Comparison of ENCODE assay signal across 24 cellular contexts in the genomic region with DNA sequence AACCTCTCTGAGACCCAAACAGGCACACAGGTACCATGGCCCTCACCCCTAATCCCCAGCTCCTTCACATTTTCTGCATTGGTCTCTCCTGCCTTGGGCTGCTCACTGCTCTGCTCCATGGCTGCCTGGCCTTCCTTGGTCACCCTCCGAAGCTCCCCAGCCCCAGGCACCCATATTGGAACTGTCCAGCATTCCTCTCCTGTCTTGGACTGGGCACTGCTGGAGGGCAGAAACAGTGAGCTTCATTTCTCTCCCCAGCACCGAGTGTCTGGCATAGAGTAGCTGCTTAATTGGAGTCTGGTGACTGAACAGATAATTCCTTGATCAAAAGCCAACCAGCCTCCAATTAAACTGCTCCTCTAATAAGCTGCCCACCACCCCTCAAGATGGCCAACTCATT. TPM values are rescaled to one million over a fixed set of nuclear protein-coding genes. Genes with fewer than 3 reads are reported as not detected.
DNase-seq lines count a peak whose midpoint lies in the region; ATAC-seq, FAIRE-seq and TF ChIP-seq lines count a peak whose summit lies in the region.
"Had no signal": no experiment of that assay in that cellular context is flagged by ENCODE, and none has a peak within 500 bp of the region (broad histone marks: within the 10 kb centered on the region; RNA-seq: fewer than 3 reads in every experiment).

No MANE protein-coding gene starts in this region.

- H3K36me3 ChIP-seq in HCT116 (ENCODE audit: control insufficient read depth in 1 of 2, insufficient read depth in 2 of 2, low read length in 2 of 2) (no peaks in the 10 kb centered on the region), H1 (ENCODE audit: control insufficient read depth in 2 of 4, insufficient read depth in 4 of 4, low read length in 3 of 4) (peaks cover 0 to 3% (median 0%) of the 10 kb centered on the region in 4 experiments; a peak in 1 of 8 replicates), trophoblast cell (ENCODE audit: control insufficient read depth in 1 of 2, insufficient read depth in 2 of 2, low read length in 2 of 2) (no peaks in the 10 kb centered on the region)
- H3K36me3 ChIP-seq: BLaER1 treated with 17β-estradiol and CSF1 and Interleukin-3, amounts not matched to agents 10 nM and 100 nM had no signal

- H3K23me2 ChIP-seq in H1 (ENCODE audit: low read depth, low read length), result no peaks in the 10 kb centered on the region

- H2BK12ac ChIP-seq in H1 (ENCODE audit: low read depth, low read length), result no peak overlapping the region
- H2BK12ac ChIP-seq in trophoblast cell (ENCODE audit: low read length), result no peak overlapping the region

- TF ChIP-seq CTCF in HCT116 (IDR thresholded peaks at IDR 0.05 in 2 of 3, conservative IDR thresholded peaks at IDR 0.05 in 1 of 3; ENCODE audit: borderline replicate concordance in 1 of 3, insufficient read depth in 1 of 3, low read depth in 2 of 3, low read length in 2 of 3) (no peak), H1 (IDR thresholded peaks at IDR 0.05; ENCODE audit: control extremely low read depth in 1 of 3, insufficient read depth in 1 of 3, low read depth in 1 of 3, low read length in 3 of 3) (no peak)

- TF ChIP-seq POLR2A in HCT116 (IDR thresholded peaks at IDR 0.05; ENCODE audit: borderline replicate concordance, extremely low read depth, insufficient read depth, insufficient read length), result no peak
- TF ChIP-seq POLR2A in H1 (IDR thresholded peaks at IDR 0.05; ENCODE audit: control extremely low read depth in 1 of 2, low read depth in 2 of 2, low read length in 2 of 2), result no peak

- no peak overlapping the region for H4K12ac ChIP-seq in trophoblast cell (ENCODE audit: low read depth, low read length)

- DNase-seq in EH (ENCODE audit: low read depth) (peak; percentile 2), HCT116 (ENCODE audit: low read depth, low spot score) (no peak), H1 (ENCODE audit: low read depth in 1 of 2, low spot score in 2 of 2) (no peak), trophoblast cell (no peak), kidney glomerular epithelial cell (lab: John Stamatoyannopoulos, UW) (no peak), glomerular visceral epithelial cell (ENCODE audit: extremely low spot score) (no peak)
- DNase-seq: ACHN; Caco-2; CD4-positive, alpha-beta memory T cell; GF-D8; GOT3; KBM-7; MM.1S; NCI-H1048; NCI-H1417 treated with DMSO at 0.1 percent for 48 hours; NCI-H2029; NCI-H2227 treated with DMSO at 0.1 percent for 48 hours; NCI-H510A; NCI-H748 treated with DMSO at 0.1 percent for 48 hours; Peyer's patch had no signal

- H3K18ac ChIP-seq in H1 (ENCODE audit: extremely low read depth, low read length) (no peak overlapping the region), trophoblast cell (ENCODE audit: low read length) (no peak overlapping the region)

- no peak overlapping the region for H3K56ac ChIP-seq in H1 (replicated peaks; ENCODE audit: insufficient read length, low read depth, low read length)

- H3K4me1 ChIP-seq in HCT116 (ENCODE audit: control insufficient read depth in 1 of 2, insufficient read depth in 2 of 2, low read length in 2 of 2) (peaks cover 12 to 23% of the 10 kb centered on the region in 2 experiments), H1 (replicated peaks in 1 of 4; ENCODE audit: control insufficient read depth in 3 of 4, insufficient read depth in 4 of 4, low read length in 3 of 4) (no peaks in the 10 kb centered on the region; a peak in 1 of 7 replicates), trophoblast cell (ENCODE audit: control insufficient read depth in 1 of 2, insufficient read depth in 2 of 2, low read length in 2 of 2) (peaks cover 6 to 8% of the 10 kb centered on the region in 2 experiments)
- H3K4me1 ChIP-seq: BLaER1 treated with 17β-estradiol and CSF1 and Interleukin-3, amounts not matched to agents 10 nM and 100 nM had no signal

- H3K4me2 ChIP-seq in HCT116 (ENCODE audit: low read length) (no peak overlapping the region), H1 (ENCODE audit: insufficient read depth in 1 of 2, low read depth in 2 of 2, low read length in 2 of 2) (no peak overlapping the region), trophoblast cell (ENCODE audit: low read length) (no peak overlapping the region)
- H3K4me2 ChIP-seq: BLaER1 treated with 17β-estradiol and CSF1 and Interleukin-3, amounts not matched to agents 10 nM and 100 nM had no signal

- no peak overlapping the region for H2BK15ac ChIP-seq in H1 (ENCODE audit: low read length)

- no peak for TF ChIP-seq EP300 in H1 (IDR thresholded peaks at IDR 0.05; ENCODE audit: borderline replicate concordance in 1 of 2, low read depth in 2 of 2, low read length in 2 of 2)

- H3K9me2 ChIP-seq in HCT116 (ENCODE audit: insufficient read depth), result no peaks in the 10 kb centered on the region

- 0 out of 2 replicates have a peak overlapping the region, but pooled peaks have one; percentile 60 for H2BK5ac ChIP-seq in H1 (ENCODE audit: low read depth, low read length)
- H2BK5ac ChIP-seq in trophoblast cell (ENCODE audit: low read depth, low read length, poor library complexity), result no peak overlapping the region

- no peak for FAIRE-seq in H1 (lab: Jason Lieb, UNC)
- FAIRE-seq: HepG2 had no signal

- H3K27ac ChIP-seq in HCT116 (ENCODE audit: low read depth, low read length) (no peak overlapping the region), H1 (ENCODE audit: low read depth, low read length) (no peak overlapping the region), trophoblast cell (ENCODE audit: low read depth, low read length) (no peak overlapping the region)
- H3K27ac ChIP-seq: BLaER1 treated with 17β-estradiol and CSF1 and Interleukin-3, amounts not matched to agents 10 nM and 100 nM; HL-60; Peyer's patch had no signal

- TF ChIP-seq RAD21 in HCT116 (IDR thresholded peaks at IDR 0.05; ENCODE audit: low read depth), result no peak
- TF ChIP-seq RAD21 in H1 (IDR thresholded peaks at IDR 0.05 in 1 of 2, conservative IDR thresholded peaks at IDR 0.05 in 1 of 2; ENCODE audit: low read depth in 2 of 2, low read length in 2 of 2), result no peak

- H2AK5ac ChIP-seq in H1 (ENCODE audit: low read depth, low read length) (no peak overlapping the region), trophoblast cell (ENCODE audit: low read length) (no peak overlapping the region)

- H3K4ac ChIP-seq in H1 (replicated peaks; ENCODE audit: insufficient read length, low read depth, low read length) (no peak overlapping the region), trophoblast cell (ENCODE audit: low read depth, low read length) (no peak overlapping the region)

- H3K23ac ChIP-seq in H1 (ENCODE audit: insufficient read length), result no peak overlapping the region
- H3K23ac ChIP-seq in trophoblast cell (ENCODE audit: low read length), result no peak overlapping the region

- no peak overlapping the region for H2BK20ac ChIP-seq in H1 (ENCODE audit: low read length)

- H4K91ac ChIP-seq in H1 (replicated peaks; ENCODE audit: insufficient read length, low read length) (no peak overlapping the region), trophoblast cell (ENCODE audit: low read depth, low read length) (no peak overlapping the region)

- no peak for ATAC-seq in HCT116
- ATAC-seq in HG03378 (IDR thresholded peaks at IDR 0.05; ENCODE audit: unreplicated experiment), result no peak
- ATAC-seq: HepG2 had no signal

- H4K20me1 ChIP-seq in HCT116 (ENCODE audit: insufficient read depth), result no peaks in the 10 kb centered on the region
- peaks cover 6 to 19% of the 10 kb centered on the region in 2 experiments for H4K20me1 ChIP-seq in H1 (replicated peaks in 1 of 2; ENCODE audit: control insufficient read depth in 1 of 2, insufficient read depth in 2 of 2, low read length in 2 of 2)
- H4K20me1 ChIP-seq: BLaER1 treated with 17β-estradiol and CSF1 and Interleukin-3, amounts not matched to agents 10 nM and 100 nM had no signal

- no peaks in the 10 kb centered on the region for H3K27me3 ChIP-seq in HCT116 (ENCODE audit: insufficient read depth, low read length)
- H3K27me3 ChIP-seq in H1 (replicated peaks in 1 of 4; ENCODE audit: control insufficient read depth in 3 of 4, extremely low read depth in 1 of 4, insufficient read depth in 3 of 4, low read length in 3 of 4), result no peaks in the 10 kb centered on the region
- no peaks in the 10 kb centered on the region for H3K27me3 ChIP-seq in trophoblast cell (ENCODE audit: insufficient read depth, low read length)
- H3K27me3 ChIP-seq: BLaER1 treated with 17β-estradiol and CSF1 and Interleukin-3, amounts not matched to agents 10 nM and 100 nM; Peyer's patch had no signal

- H3K9ac ChIP-seq in HCT116 (ENCODE audit: low read length), result no peak overlapping the region
- no peak overlapping the region for H3K9ac ChIP-seq in H1 (replicated peaks in 1 of 4; ENCODE audit: extremely low read depth in 1 of 4, low read depth in 3 of 4, low read length in 3 of 4)
- H3K9ac ChIP-seq in trophoblast cell (ENCODE audit: low read length), result no peak overlapping the region
- H3K9ac ChIP-seq: BLaER1 treated with 17β-estradiol and CSF1 and Interleukin-3, amounts not matched to agents 10 nM and 100 nM had no signal

- POLR2A ChIA-PET in HCT116 (lab: Charles Lee) (no interaction called here), H1 (lab: Charles Lee; ENCODE audit: partially characterized antibody) (interaction anchor here (0.7 to 2.0 kb wide), 10 partner anchors 9 to 212 kb away, joined by 3 to 9 read pairs (median 4); a partner anchor contains a TSS)

- RAD21 ChIA-PET in HCT116 (lab: Charles Lee; ENCODE audit: low non-redundant PET in 1 of 2, low total read pairs in 2 of 2, uncharacterized antibody in 2 of 2, unreplicated experiment in 2 of 2), result no interaction called here

- H2BK120ac ChIP-seq in H1 (replicated peaks; ENCODE audit: low read depth, low read length) (no peak overlapping the region), trophoblast cell (ENCODE audit: insufficient read depth, low read length, poor library complexity) (no peak overlapping the region)

- H4K8ac ChIP-seq in H1 (ENCODE audit: extremely low read depth, insufficient read depth, low read length), result no peak overlapping the region
- H4K8ac ChIP-seq in trophoblast cell (ENCODE audit: low read depth, low read length), result no peak overlapping the region

- H3K9me3 ChIP-seq in HCT116 (ENCODE audit: control insufficient read depth in 1 of 2, insufficient read depth in 1 of 2, low read depth in 1 of 2, low read length in 2 of 2) (no peaks in the 10 kb centered on the region), H1 (ENCODE audit: insufficient read depth in 2 of 2, low read depth in 1 of 2, low read length in 1 of 2) (no peaks in the 10 kb centered on the region), trophoblast cell (ENCODE audit: insufficient read depth, low read depth, low read length) (no peaks in the 10 kb centered on the region)
- H3K9me3 ChIP-seq: Caco-2, Peyer's patch had no signal

- 92% methylated on average over 2 of the region's 2 CpGs; no CpG with 5 or more reads in 1 of the 2 experiments for WGBS in H1 (ENCODE audit: extremely low coverage in 1 of 2, insufficient coverage in 1 of 2, insufficient read length in 1 of 2, insufficient replicate concordance in 2 of 2, low coverage in 1 of 2, low lambda C conversion rate in 2 of 2, missing lambda C conversion rate in 1 of 2), 2 experiments
- WGBS in trophoblast cell (ENCODE audit: extremely low coverage, insufficient coverage, insufficient read length), result no CpG with 5 or more reads among the region's 2 CpGs

- CTCF ChIA-PET in HCT116 (lab: Charles Lee) (interaction anchor here (1.2 kb wide), 1 partner anchor 14 kb away, joined by 3 read pairs; no protein-coding TSS in a partner anchor), H1 (lab: Charles Lee; ENCODE audit: partially characterized antibody) (interaction anchor here (1.0 to 4.7 kb wide), 5 partner anchors 9 to 18 kb away, joined by 3 to 34 read pairs (median 4); a partner anchor contains a TSS)

- no peak overlapping the region for H3K14ac ChIP-seq in H1 (ENCODE audit: insufficient read length)
- no peak overlapping the region for H3K14ac ChIP-seq in trophoblast cell (ENCODE audit: low read length)

- no peak overlapping the region for H2AFZ ChIP-seq in HCT116 (ENCODE audit: low read depth, low read length, poor library complexity, severe bottlenecking)
- no peak overlapping the region for H2AFZ ChIP-seq in H1 (ENCODE audit: low read length)
- no peak overlapping the region for H2AFZ ChIP-seq in trophoblast cell (ENCODE audit: insufficient read depth, low read length, poor library complexity)

- intact Hi-C loops in HCT116 (cut with micrococcal nuclease), result no loop called here

- no peaks in the 10 kb centered on the region for H3K79me2 ChIP-seq in HCT116 (ENCODE audit: insufficient read depth, low read length)
- H3K79me2 ChIP-seq in H1 (ENCODE audit: control insufficient read depth in 1 of 2, insufficient read depth in 2 of 2, low read length in 2 of 2), result peaks cover 3 to 35% of the 10 kb centered on the region in 2 experiments; a peak in 3 of 4 replicates
- no peaks in the 10 kb centered on the region for H3K79me2 ChIP-seq in trophoblast cell (ENCODE audit: control insufficient read depth, insufficient read depth, low read length, poor library complexity)

- no peak overlapping the region for H4K5ac ChIP-seq in H1 (ENCODE audit: insufficient read length, low read depth, low read length)

- BruUV-seq in HCT116 (replicated peaks; lab: Mats Ljungman, UMichigan), result no TSS peak

- H3K4me3 ChIP-seq in HCT116 (replicated peaks in 1 of 2; ENCODE audit: low read depth in 1 of 2, low read length in 2 of 2), result no peak overlapping the region
- no peak overlapping the region for H3K4me3 ChIP-seq in H1 (ENCODE audit: extremely low read depth in 1 of 4, insufficient read depth in 2 of 4, low read depth in 3 of 4, low read length in 4 of 4)
- peak overlapping the region; percentile 30 for H3K4me3 ChIP-seq in trophoblast cell (ENCODE audit: low read depth, low read length)
- H3K4me3 ChIP-seq: BLaER1 treated with 17β-estradiol and CSF1 and Interleukin-3, amounts not matched to agents 10 nM and 100 nM; Peyer's patch had no signal

- H3K79me1 ChIP-seq in H1 (ENCODE audit: low read depth, low read length) (peaks cover 3% of the 10 kb centered on the region), trophoblast cell (ENCODE audit: low read length) (no peaks in the 10 kb centered on the region)

RNA-seq across cellular contexts. Expression of a gene that starts 13.2 kb away (rescaled TPM):
- 7.2 TPM for total RNA-seq in HCT116 (2021; ENCODE audit: unreplicated experiment)
- polyA plus RNA-seq in HCT116 (2012), result 4.5 and 6.0 TPM in 2 replicates
- 25.0 and 25.6 TPM in 2 replicates for total RNA-seq in H1 (2021; fragmentation: NEBNext Ultra II Directional; extraction: Animal tissue kit (Norgen Biotek cat#: 25700))
- 11.4 and 13.6 TPM in 2 replicates for polyA plus RNA-seq in H1 (2011; rRNA removed)
- polyA plus RNA-seq in H1 (2011; cell fraction: cytosol; rRNA removed), result 14.2 TPM
- polyA plus RNA-seq in H1 (2011; cell fraction: nucleus; rRNA removed), result 40.4 TPM
- 16.2 to 20.0 TPM (median 18.7 TPM) in 4 replicates for polyA plus RNA-seq in H1 (2012, experiment 1 of 2)
- 5.2 TPM for polyA plus RNA-seq in H1 (2012, experiment 2 of 2)
- polyA plus RNA-seq in H1 (2013, experiment 1 of 2), result 10.9 TPM
- polyA plus RNA-seq in H1 (2013, experiment 2 of 2), result 9.1 TPM
- polyA minus RNA-seq in H1 (2011; rRNA and poly(A)+ RNA removed), result 11.7 and 13.8 TPM in 2 replicates
- polyA minus RNA-seq in H1 (2011; cell fraction: cytosol; rRNA and poly(A)+ RNA removed), result 11.4 TPM
- 28.0 TPM for polyA minus RNA-seq in H1 (2011; cell fraction: nucleus; rRNA and poly(A)+ RNA removed)
- polyA plus RNA-seq in trophoblast cell (2013), result 33.1 and 34.0 TPM in 2 replicates
